In genomic region chr6:105107207-105107606, GRCh38 we compare ENCODE assay signal across 15 cellular contexts.
"Had no signal": no experiment of that assay in that cellular context is flagged by ENCODE, and none has a peak within 500 bp of the region (broad histone marks: within the 10 kb centered on the region; RNA-seq: fewer than 3 reads in every experiment).

No MANE protein-coding gene starts in this region.

- H3K4me2 ChIP-seq: smooth muscle cell had no signal

- H3K4me1 ChIP-seq: esophagus squamous epithelium had no signal

- H3K27ac ChIP-seq: esophagus squamous epithelium, heart left ventricle, neutrophil had no signal

- ATAC-seq: heart left ventricle; naive thymus-derived CD4-positive, alpha-beta T cell; right cardiac atrium had no signal

- H3K36me3 ChIP-seq: esophagus squamous epithelium, neutrophil had no signal

- H3K9me3 ChIP-seq: esophagus squamous epithelium, heart left ventricle, neutrophil had no signal

- H3K4me3 ChIP-seq: esophagus squamous epithelium, heart left ventricle, smooth muscle cell had no signal

- H3K27me3 ChIP-seq: esophagus squamous epithelium, heart left ventricle had no signal

- DNase-seq: dermis blood vessel endothelial cell; esophagus squamous epithelium; foreskin melanocyte; heart left ventricle; hippocampal formation; kidney glomerular epithelial cell; mammary epithelial cell; naive thymus-derived CD4-positive, alpha-beta T cell; nephron progenitor cell; posterior cingulate gyrus; right cardiac atrium; stimulated activated CD4-positive, alpha-beta T cell treated with anti-CD3 and anti-CD28 coated beads, Interleukin-2, amount 100 ng/mL, for 48 hours; stimulated activated naive CD4-positive, alpha-beta T cell treated with Interleukin-2 at 50 U/mL for 16 hours had no signal
